In the genomic region with DNA sequence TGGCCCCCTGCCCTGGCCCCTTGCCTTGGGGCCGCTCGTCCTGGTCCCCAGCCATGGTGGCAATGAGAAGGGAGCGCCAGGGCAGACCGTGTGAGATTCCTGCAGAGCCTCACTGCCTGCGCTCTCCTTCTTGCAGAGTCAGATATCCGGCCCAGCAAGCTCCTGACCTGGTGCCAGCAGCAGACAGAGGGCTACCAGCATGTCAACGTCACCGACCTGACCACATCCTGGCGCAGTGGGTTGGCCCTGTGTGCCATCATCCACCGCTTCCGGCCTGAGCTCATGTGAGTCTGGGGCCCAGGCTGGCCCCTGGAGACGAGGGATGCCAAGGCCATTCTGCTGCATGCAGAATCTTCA, we compare ENCODE assay signal across 8 cellular contexts.
DNase-seq lines count a peak whose midpoint lies in the region; ATAC-seq and TF ChIP-seq lines count a peak whose summit lies in the region.

No MANE protein-coding gene starts in this region.

- CTCF ChIA-PET in HEK293 (lab: Yijun Ruan, JAX) = interaction anchor here (1.6 to 1.9 kb wide), 2 partner anchors 11 to 13 kb away, joined by 6 read pairs; no protein-coding TSS in a partner anchor

- no peak overlapping the region for H3K27ac ChIP-seq in HEK293 (ENCODE audit: extremely low read depth, low read depth, low read length)
- no peak overlapping the region for H3K27ac ChIP-seq in uterus

- H3K27me3 ChIP-seq in uterus = no peaks in the 10 kb centered on the region

- intact Hi-C loops in sciatic nerve (cut with DNase I) = no loop called here
- intact Hi-C loops in uterus (cut with DNase I; ENCODE audit: low total_unique reads) = no loop called here

- DNase-seq in GDM1 (lab: John Stamatoyannopoulos, UW) (peak; percentile 96), NCI-H2029 (lab: John Stamatoyannopoulos, UW) (peak; percentile 86), epithelial cell of esophagus (ENCODE audit: low read depth) (peak; percentile 76), sciatic nerve (ENCODE audit: low spot score) (peak; percentile 85), uterus (peak; percentile 51 to 61), middle frontal gyrus (ENCODE audit: extremely low spot score, low spot score) (no peak)
- peak; percentile 80 for DNase-seq in activated CD8-positive, alpha-beta memory T cell treated with anti-CD3 and anti-CD28 coated beads, Interleukin-2, amount 50 U/mL, for 4 hours

- H3K4me1 ChIP-seq in HEK293 (ENCODE audit: control insufficient read depth, insufficient read depth, low read length) = no peaks in the 10 kb centered on the region; the same call in 1 of the 2 replicates
- peaks cover 3 to 15% of the 10 kb centered on the region in 2 donors for H3K4me1 ChIP-seq in uterus

- TF ChIP-seq POLR2A in uterus (IDR thresholded peaks at IDR 0.05) = no peak

- POLR2A ChIA-PET in HEK293 (lab: Yijun Ruan, JAX) = no interaction called here

- H3K9me3 ChIP-seq in HEK293 (ENCODE audit: control insufficient read depth, insufficient read depth, low read depth, low read length) (no peaks in the 10 kb centered on the region), uterus (no peaks in the 10 kb centered on the region)

- TF ChIP-seq CTCF in HEK293 (tag by site-specific recombination; IDR thresholded peaks at IDR 0.05) (no peak), epithelial cell of esophagus (IDR thresholded peaks at IDR 0.05; ENCODE audit: insufficient read depth, low read depth, low read length, missing control alignments) (no peak), uterus (IDR thresholded peaks at IDR 0.05) (no peak)

- H3K36me3 ChIP-seq in HEK293 (ENCODE audit: control insufficient read depth in 2 of 2, insufficient read depth in 1 of 2, low read length in 2 of 2) (peaks cover 0 to 18% of the 10 kb centered on the region in 2 experiments; a peak in 1 of 3 replicates), uterus (no peaks in the 10 kb centered on the region)

- H3K4me3 ChIP-seq in HEK293 (ENCODE audit: low read depth, low read length) (no peak overlapping the region), epithelial cell of esophagus (ENCODE audit: low read length) (no peak overlapping the region), uterus (no peak overlapping the region)

- ATAC-seq in sciatic nerve = peak; percentile 68

TF ChIP-seq in HEK293, 187 proteins besides CTCF, POLR2A, EP300 and RAD21:
- TF ChIP-seq ZNF394 (tag by site-specific recombination; IDR thresholded peaks at IDR 0.05; ENCODE audit: borderline replicate concordance) (no peak), ZBTB7A (tag by site-specific recombination; IDR thresholded peaks at IDR 0.05; ENCODE audit: low read depth) (no peak), ZNF530 (tag by site-specific recombination; IDR thresholded peaks at IDR 0.05; ENCODE audit: low read depth) (no peak), ZIC2 (tag by site-specific recombination; IDR thresholded peaks at IDR 0.05) (peak; percentile 90), GFI1B (tag by site-specific recombination; IDR thresholded peaks at IDR 0.05) (no peak)
- TF ChIP-seq, protein P1, sequence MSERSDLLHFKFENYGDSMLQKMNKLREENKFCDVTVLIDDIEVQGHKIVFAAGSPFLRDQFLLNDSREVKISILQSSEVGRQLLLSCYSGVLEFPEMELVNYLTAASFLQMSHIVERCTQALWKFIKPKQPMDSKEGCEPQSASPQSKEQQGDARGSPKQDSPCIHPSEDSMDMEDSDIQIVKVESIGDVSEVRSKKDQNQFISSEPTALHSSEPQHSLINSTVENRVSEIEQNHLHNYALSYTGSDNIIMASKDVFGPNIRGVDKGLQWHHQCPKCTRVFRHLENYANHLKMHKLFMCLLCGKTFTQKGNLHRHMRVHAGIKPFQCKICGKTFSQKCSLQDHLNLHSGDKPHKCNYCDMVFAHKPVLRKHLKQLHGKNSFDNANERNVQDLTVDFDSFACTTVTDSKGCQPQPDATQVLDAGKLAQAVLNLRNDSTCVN (tag by site-specific recombination; optimal IDR thresholded peaks at IDR 0.05) = no peak
TF ChIP-seq in HEK293: peak in this region for 1.
